In the genomic region with DNA sequence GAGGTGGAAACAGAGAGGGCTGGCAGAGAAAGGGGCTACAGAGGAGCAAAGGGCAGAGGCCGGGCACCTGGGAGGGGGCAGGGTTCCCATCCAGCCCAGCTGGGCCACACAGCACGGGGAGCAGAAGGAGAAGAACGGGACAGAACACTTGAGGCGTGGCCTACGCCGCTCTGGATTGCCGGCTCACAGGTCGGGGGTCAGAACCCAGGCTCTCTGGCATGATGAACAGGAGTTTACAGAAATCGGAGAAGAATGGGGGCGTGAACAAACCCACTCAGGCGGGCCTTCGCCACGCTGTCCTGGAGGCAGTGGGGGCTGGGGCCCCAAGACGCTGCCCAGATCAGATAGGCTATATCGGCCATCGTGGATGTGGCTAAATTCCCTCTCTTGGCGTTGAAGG, we compare ENCODE assay signal across 26 cellular contexts.
DNase-seq lines count a peak whose midpoint lies in the region; ATAC-seq, FAIRE-seq and TF ChIP-seq lines count a peak whose summit lies in the region.
"Had no signal": no experiment of that assay in that cellular context is flagged by ENCODE, and none has a peak within 500 bp of the region (broad histone marks: within the 10 kb centered on the region; RNA-seq: fewer than 3 reads in every experiment).

No MANE protein-coding gene starts in this region.

- WGBS in endodermal cell (ENCODE audit: insufficient coverage in 1 of 2, insufficient read length in 1 of 2), 2 experiments, result 89% methylated on average over 12 to 17 of the region's 17 CpGs

- H3K27ac Mint-ChIP-seq in chondrocyte (ENCODE audit: unreplicated experiment), result no peak overlapping the region
- H3K27ac Mint-ChIP-seq in endodermal cell, result no peak overlapping the region
- no peak overlapping the region for H3K27ac Mint-ChIP-seq in osteocyte (ENCODE audit: unreplicated experiment)
- H3K27ac Mint-ChIP-seq: CD14-positive monocyte; CD4-positive, alpha-beta T cell; CD8-positive, alpha-beta memory T cell; GM23338; H9 had no signal

- ATAC-seq in left lobe of liver (no peak), HG02852 (IDR thresholded peaks at IDR 0.05; ENCODE audit: unreplicated experiment) (no peak)
- ATAC-seq: A549, GM23338, HCT116 had no signal

- no peak for FAIRE-seq in RCC 7860 (lab: Jason Lieb, UNC)
- FAIRE-seq: A549, D721Med, GM12891, GM18507 had no signal

- H3K36me3 ChIP-seq in endodermal cell (ENCODE audit: control insufficient read depth, insufficient read depth, low read length), result no peaks in the 10 kb centered on the region
- H3K36me3 ChIP-seq: BE2C; BLaER1 treated with 17β-estradiol and CSF1 and Interleukin-3, amounts not matched to agents 10 nM and 100 nM had no signal

- no peak overlapping the region for H3K4me3 Mint-ChIP-seq in chondrocyte (ENCODE audit: unreplicated experiment)
- H3K4me3 Mint-ChIP-seq in endodermal cell, result no peak overlapping the region
- no peak overlapping the region for H3K4me3 Mint-ChIP-seq in osteocyte (ENCODE audit: unreplicated experiment)
- H3K4me3 Mint-ChIP-seq: CD14-positive monocyte; CD4-positive, alpha-beta T cell; CD8-positive, alpha-beta memory T cell; GM23338; H9 had no signal

- H3K4me1 Mint-ChIP-seq in chondrocyte (ENCODE audit: low read depth), result no peaks in the 10 kb centered on the region
- no peaks in the 10 kb centered on the region for H3K4me1 Mint-ChIP-seq in endodermal cell
- H3K4me1 Mint-ChIP-seq in osteocyte (ENCODE audit: unreplicated experiment), result no peaks in the 10 kb centered on the region
- H3K4me1 Mint-ChIP-seq: CD8-positive, alpha-beta memory T cell; GM23338; H9 had no signal

- no peaks in the 10 kb centered on the region for H3K9me3 ChIP-seq in endodermal cell (ENCODE audit: control insufficient read depth, low read length)
- H3K9me3 ChIP-seq: A549; BE2C; BLaER1 treated with 17β-estradiol and CSF1 and Interleukin-3, amounts not matched to agents 10 nM and 100 nM had no signal

- H3K27me3 ChIP-seq in endodermal cell (ENCODE audit: control insufficient read depth, insufficient read depth, low read length, poor library complexity, severe bottlenecking), result no peaks in the 10 kb centered on the region
- H3K27me3 ChIP-seq: BLaER1 treated with 17β-estradiol and CSF1 and Interleukin-3, amounts not matched to agents 10 nM and 100 nM had no signal

- no peak overlapping the region for H3K27ac ChIP-seq in endodermal cell (ENCODE audit: low read depth, low read length)
- H3K27ac ChIP-seq: A549; BLaER1 treated with 17β-estradiol and CSF1 and Interleukin-3, amounts not matched to agents 10 nM and 100 nM had no signal

- H3K4me1 ChIP-seq in endodermal cell (ENCODE audit: control insufficient read depth, insufficient read depth, low read length), result no peaks in the 10 kb centered on the region
- H3K4me1 ChIP-seq: A549, BE2C had no signal

- DNase-seq in chondrocyte (ENCODE audit: low spot score) (peak; percentile 76), endodermal cell (peak; percentile 22), left lobe of liver (ENCODE audit: low spot score) (peak; percentile 11), osteocyte (ENCODE audit: extremely low spot score, unreplicated experiment) (peak; percentile 78), iPS-NIHi11 (ENCODE audit: low spot score) (no peak), RCC 7860 (ENCODE audit: low spot score) (no peak)
- DNase-seq: 8988T; ACHN; AML-193; BE2C; CD4-positive, alpha-beta T cell; CD8-positive, alpha-beta memory T cell; DMS 273 treated with DMSO at 0.1 percent for 48 hours; DMS79; EL; GF-D8; H9 had no signal

- no peak overlapping the region for H3K9ac ChIP-seq in endodermal cell (ENCODE audit: extremely low read depth, low read length, poor library complexity, severe bottlenecking)
- H3K9ac ChIP-seq: BLaER1 treated with 17β-estradiol and CSF1 and Interleukin-3, amounts not matched to agents 10 nM and 100 nM had no signal

- no peak overlapping the region for H3K4me3 ChIP-seq in endodermal cell (ENCODE audit: low read length)
- H3K4me3 ChIP-seq: A549; BLaER1 treated with 17β-estradiol and CSF1 and Interleukin-3, amounts not matched to agents 10 nM and 100 nM; GM23338 had no signal

- H3K27me3 Mint-ChIP-seq in chondrocyte (ENCODE audit: low read depth) (peaks cover 7% of the 10 kb centered on the region), endodermal cell (ENCODE audit: insufficient read depth) (no peaks in the 10 kb centered on the region), osteocyte (ENCODE audit: unreplicated experiment) (no peaks in the 10 kb centered on the region)
- H3K27me3 Mint-ChIP-seq: CD4-positive, alpha-beta T cell had no signal

- TF ChIP-seq CTCF in chondrocyte (IDR thresholded peaks at IDR 0.05), result no peak
- no peak for TF ChIP-seq CTCF in endodermal cell (conservative IDR thresholded peaks at IDR 0.05)
- TF ChIP-seq CTCF in osteocyte (IDR thresholded peaks at IDR 0.05), result no peak

- peaks cover 1% of the 10 kb centered on the region for H3K36me3 Mint-ChIP-seq in chondrocyte (ENCODE audit: low read depth)
- no peaks in the 10 kb centered on the region for H3K36me3 Mint-ChIP-seq in endodermal cell (ENCODE audit: low read depth)
- no peaks in the 10 kb centered on the region for H3K36me3 Mint-ChIP-seq in osteocyte (ENCODE audit: unreplicated experiment)
- H3K36me3 Mint-ChIP-seq: CD14-positive monocyte; CD8-positive, alpha-beta memory T cell had no signal

- H3K9me3 Mint-ChIP-seq in chondrocyte (ENCODE audit: low read depth), result no peaks in the 10 kb centered on the region
- no peaks in the 10 kb centered on the region for H3K9me3 Mint-ChIP-seq in endodermal cell
- H3K9me3 Mint-ChIP-seq in osteocyte (ENCODE audit: unreplicated experiment), result peaks cover 8% of the 10 kb centered on the region
- H3K9me3 Mint-ChIP-seq: CD4-positive, alpha-beta T cell; GM23338; H9 had no signal

Comparison
In these comparisons a context has a peak if more than half of its experiments do, and no peak if none do; other contexts are left out.
1. DNase-seq: peak in chondrocyte (single experiment), endodermal cell (single experiment), left lobe of liver (single experiment) and osteocyte (single experiment); none in iPS-NIHi11 (single experiment) and RCC 7860 (single experiment).